In the genomic region with DNA sequence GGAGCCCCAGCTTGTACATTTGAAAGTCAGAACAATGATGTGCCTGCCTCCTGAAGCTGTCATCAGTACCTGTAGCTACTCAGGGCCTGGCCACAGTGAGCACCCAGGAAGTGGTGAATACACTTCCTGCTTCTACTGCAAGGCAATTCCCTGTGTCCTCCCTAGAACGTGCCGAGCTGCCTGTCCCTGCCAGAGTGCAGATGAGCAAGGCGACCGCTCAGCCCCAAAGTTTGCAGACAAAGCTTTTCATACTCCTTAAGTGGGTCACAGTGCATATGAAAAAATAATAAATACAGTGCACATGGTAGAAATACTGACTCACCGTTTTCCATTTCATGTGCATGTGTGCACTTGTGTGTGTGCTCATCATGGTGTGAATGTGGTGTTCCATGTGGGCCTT, we compare ENCODE assay signal across 8 cellular contexts.
DNase-seq lines count a peak whose midpoint lies in the region; ATAC-seq and TF ChIP-seq lines count a peak whose summit lies in the region.

No MANE protein-coding gene starts in this region.

- H3K27me3 Mint-ChIP-seq in naive thymus-derived CD8-positive, alpha-beta T cell = no peaks in the 10 kb centered on the region

- in situ Hi-C loops in mammary epithelial cell (cut with MboI; ENCODE audit: low sequenced_read_pairs in 2 of 2) = no loop called here

- H3K4me3 ChIP-seq in mammary epithelial cell (replicated peaks in 1 of 3; ENCODE audit: insufficient read depth in 1 of 3, low read depth in 2 of 3, low read length in 3 of 3) = no peak overlapping the region
- H3K4me3 ChIP-seq in tibial artery = no peak overlapping the region

- H3K27ac ChIP-seq in mammary epithelial cell (ENCODE audit: insufficient read depth, low read depth, low read length) (peak overlapping the region; percentile 2), tibial artery (peak overlapping the region; percentile 63 to 65)

- peak; percentile 54 for DNase-seq in Daoy (ENCODE audit: low read depth)
- DNase-seq in T-helper 22 cell (ENCODE audit: low read depth) = peak; percentile 73
- peak; percentile 64 for DNase-seq in mammary epithelial cell
- peak in 9 of 10 donors; percentile 25 to 75 (median 43) for DNase-seq in naive thymus-derived CD8-positive, alpha-beta T cell
- no peak for DNase-seq in tibial artery
- no peak for DNase-seq in DMS114 treated with DMSO at 0.1 percent for 48 hours (lab: John Stamatoyannopoulos, UW; ENCODE audit: unreplicated experiment)
- no peak for DNase-seq in foreskin melanocyte
- DNase-seq in NOMO-1 (lab: John Stamatoyannopoulos, UW; ENCODE audit: unreplicated experiment in 2 of 2) = no peak

- intact Hi-C loops in mammary epithelial cell (cut with micrococcal nuclease) = no loop called here
- intact Hi-C loops in tibial artery (cut with DNase I; ENCODE audit: low total_unique reads) = no loop called here

- H3K9me3 ChIP-seq in mammary epithelial cell (replicated peaks; ENCODE audit: insufficient read depth, low read length) (no peaks in the 10 kb centered on the region), tibial artery (no peaks in the 10 kb centered on the region)

- H3K9me3 Mint-ChIP-seq in naive thymus-derived CD8-positive, alpha-beta T cell = no peaks in the 10 kb centered on the region

- no peaks in the 10 kb centered on the region for H3K36me3 Mint-ChIP-seq in naive thymus-derived CD8-positive, alpha-beta T cell

- POLR2A ChIA-PET in naive thymus-derived CD8-positive, alpha-beta T cell (lab: Charles Lee) = interaction anchor here (0.8 to 1.7 kb wide), 4 partner anchors 9 to 58 kb away, joined by 3 to 8 read pairs (median 4); no protein-coding TSS in a partner anchor

- CTCF ChIA-PET in mammary epithelial cell (lab: Charles Lee; ENCODE audit: low non-redundant PET) = no interaction called here

- no peak overlapping the region for H2AFZ ChIP-seq in mammary epithelial cell (ENCODE audit: low read depth, low read length)

- peak; percentile 88 to 95 for ATAC-seq in naive thymus-derived CD8-positive, alpha-beta T cell

- H3K27me3 ChIP-seq in mammary epithelial cell (ENCODE audit: insufficient read depth, low read length) (no peaks in the 10 kb centered on the region), tibial artery (no peaks in the 10 kb centered on the region)

- no peaks in the 10 kb centered on the region for H3K36me3 ChIP-seq in mammary epithelial cell (ENCODE audit: insufficient read depth, low read length)
- H3K36me3 ChIP-seq in tibial artery = no peaks in the 10 kb centered on the region

- peaks cover 51 to 93% (median 89%) of the 10 kb centered on the region in 4 donors for H3K4me1 Mint-ChIP-seq in naive thymus-derived CD8-positive, alpha-beta T cell

- no TSS peak for BruUV-seq in mammary epithelial cell (replicated peaks; lab: Mats Ljungman, UMichigan)

- H3K4me2 ChIP-seq in mammary epithelial cell (ENCODE audit: insufficient read depth, low read depth, low read length) = no peak overlapping the region

- H3K27ac Mint-ChIP-seq in naive thymus-derived CD8-positive, alpha-beta T cell = peak overlapping the region; percentile 83 to 95 (median 90)

- dilution Hi-C loops in mammary epithelial cell (cut with HindIII; ENCODE audit: low sequenced_read_pairs) = no loop called here

- H3K4me3 Mint-ChIP-seq in naive thymus-derived CD8-positive, alpha-beta T cell = peak overlapping the region; percentile 42 to 70 (median 66)

- 87% methylated on average over 3 of the region's 5 CpGs for WGBS in mammary epithelial cell (ENCODE audit: low coverage, missing lambda C conversion rate)

- H3K79me2 ChIP-seq in mammary epithelial cell (ENCODE audit: insufficient read depth, low read length) = peaks cover 96% of the 10 kb centered on the region

- TF ChIP-seq CTCF in mammary epithelial cell (conservative IDR thresholded peaks at IDR 0.05 in 1 of 2, IDR thresholded peaks at IDR 0.05 in 1 of 2; ENCODE audit: extremely low read depth in 1 of 2, insufficient read depth in 1 of 2, low read depth in 1 of 2, low read length in 2 of 2) (no peak), tibial artery (IDR thresholded peaks at IDR 0.05) (no peak)

- peaks cover 6% of the 10 kb centered on the region for H4K20me1 ChIP-seq in mammary epithelial cell (ENCODE audit: insufficient read depth, low read length)

- no peak overlapping the region for H3K9ac ChIP-seq in mammary epithelial cell (ENCODE audit: insufficient read depth, low read length)

- H3K4me1 ChIP-seq in mammary epithelial cell (ENCODE audit: insufficient read depth, low read length) (peaks cover 41% of the 10 kb centered on the region), tibial artery (peaks cover 0 to 89% (median 66%) of the 10 kb centered on the region in 4 donors)

Comparison
In these comparisons a context has a peak if more than half of its experiments do, and no peak if none do; other contexts are left out.
1. DNase-seq: peak in Daoy (single experiment), T-helper 22 cell (single experiment), mammary epithelial cell (single experiment) and naive thymus-derived CD8-positive, alpha-beta T cell (9 of 10); none in tibial artery (0 of 2), DMS114 treated with DMSO at 0.1 percent for 48 hours (single experiment), foreskin melanocyte (single experiment) and NOMO-1 (0 of 2).